In genomic region chr9:98575379-98576346, GRCh38 we compare ENCODE assay signal across 9 cellular contexts.
DNase-seq lines count a peak whose midpoint lies in the region; ATAC-seq and TF ChIP-seq lines count a peak whose summit lies in the region.
"Had no signal": no experiment of that assay in that cellular context is flagged by ENCODE, and none has a peak within 500 bp of the region (broad histone marks: within the 10 kb centered on the region; RNA-seq: fewer than 3 reads in every experiment).

No MANE protein-coding gene starts in this region.

- H3K4me1 Mint-ChIP-seq in HFFc6 (ENCODE audit: low read depth): peaks cover 25% of the 10 kb centered on the region
- peaks cover 18% of the 10 kb centered on the region for H3K4me1 Mint-ChIP-seq in stimulated activated naive CD8-positive, alpha-beta T cell treated with anti-CD3 and anti-CD28 coated beads, Interleukin-15, amount 100 ng/mL, for 72 hours

- no peaks in the 10 kb centered on the region for H3K9me3 Mint-ChIP-seq in HFFc6
- H3K9me3 Mint-ChIP-seq in stimulated activated naive CD8-positive, alpha-beta T cell treated with anti-CD3 and anti-CD28 coated beads, Interleukin-15, amount 100 ng/mL, for 72 hours: peaks cover 0 to 5% of the 10 kb centered on the region in 2 donors

- peaks cover 9% of the 10 kb centered on the region for H3K27me3 Mint-ChIP-seq in HFFc6 (ENCODE audit: insufficient read depth)
- H3K27me3 Mint-ChIP-seq in stimulated activated naive CD8-positive, alpha-beta T cell treated with anti-CD3 and anti-CD28 coated beads, Interleukin-15, amount 100 ng/mL, for 72 hours: peaks cover 74% of the 10 kb centered on the region

- peak overlapping the region; percentile 9; the same call in 1 of the 2 replicates for H3K4me3 Mint-ChIP-seq in HFFc6
- H3K4me3 Mint-ChIP-seq in stimulated activated naive CD8-positive, alpha-beta T cell treated with anti-CD3 and anti-CD28 coated beads, Interleukin-15, amount 100 ng/mL, for 72 hours: peak overlapping the region; percentile 12 to 46
- H3K4me3 Mint-ChIP-seq: activated naive CD8-positive, alpha-beta T cell had no signal

- DNase-seq in activated CD8-positive, alpha-beta memory T cell treated with anti-CD3 and anti-CD28 coated beads for 24 hours: peak; percentile 64
- no peak for DNase-seq in activated CD8-positive, alpha-beta memory T cell treated with anti-CD3 and anti-CD28 coated beads, Interleukin-2, amount 50 U/mL, for 4 hours
- DNase-seq in HFFc6: peak; percentile 47
- peak; percentile 41 for DNase-seq in MG63
- DNase-seq in brain microvascular endothelial cell: peak; percentile 76
- peak; percentile 28 to 63 for DNase-seq in stimulated activated naive CD8-positive, alpha-beta T cell treated with anti-CD3 and anti-CD28 coated beads, Interleukin-15, amount 100 ng/mL, for 72 hours
- DNase-seq in effector CD4-positive, alpha-beta T cell: no peak
- no peak for DNase-seq in NCI-H82 treated with DMSO at 0.1 percent for 48 hours (lab: John Stamatoyannopoulos, UW; ENCODE audit: unreplicated experiment)

- no peak overlapping the region for H3K4me3 ChIP-seq in MG63
- H3K4me3 ChIP-seq in brain microvascular endothelial cell (ENCODE audit: low read depth, low read length): no peak overlapping the region

- no peaks in the 10 kb centered on the region for H3K36me3 ChIP-seq in MG63
- H3K36me3 ChIP-seq in brain microvascular endothelial cell (replicated peaks): no peaks in the 10 kb centered on the region

- no peak overlapping the region for H3K27ac ChIP-seq in brain microvascular endothelial cell

- TF ChIP-seq CTCF in HFFc6 (IDR thresholded peaks at IDR 0.05) (no peak), brain microvascular endothelial cell (IDR thresholded peaks at IDR 0.05; ENCODE audit: low read depth, low read length, missing control alignments) (no peak)

- H3K36me3 Mint-ChIP-seq in HFFc6 (ENCODE audit: low read depth): no peaks in the 10 kb centered on the region
- H3K36me3 Mint-ChIP-seq: activated naive CD8-positive, alpha-beta T cell had no signal

- H3K9me3 ChIP-seq in MG63: no peaks in the 10 kb centered on the region

- in situ Hi-C loops in brain microvascular endothelial cell (cut with HindIII; ENCODE audit: low pct_ligation_motif_present, low sequenced_read_pairs): no loop called here

- H3K27me3 ChIP-seq in MG63: no peaks in the 10 kb centered on the region
- no peaks in the 10 kb centered on the region for H3K27me3 ChIP-seq in brain microvascular endothelial cell (replicated peaks)

- peak overlapping the region; percentile 39 for H3K27ac Mint-ChIP-seq in HFFc6
- H3K27ac Mint-ChIP-seq in stimulated activated naive CD8-positive, alpha-beta T cell treated with anti-CD3 and anti-CD28 coated beads, Interleukin-15, amount 100 ng/mL, for 72 hours: peak overlapping the region; percentile 8 to 21
- H3K27ac Mint-ChIP-seq: activated naive CD8-positive, alpha-beta T cell had no signal

- ATAC-seq in stimulated activated naive CD8-positive, alpha-beta T cell treated with anti-CD3 and anti-CD28 coated beads, Interleukin-15, amount 100 ng/mL, for 72 hours: peak; percentile 88

Comparison
In these comparisons a context has a peak if more than half of its experiments do, and no peak if none do; other contexts are left out.
1. DNase-seq: peak in activated CD8-positive, alpha-beta memory T cell treated with anti-CD3 and anti-CD28 coated beads for 24 hours (single experiment), HFFc6 (single experiment), MG63 (single experiment), brain microvascular endothelial cell (single experiment) and stimulated activated naive CD8-positive, alpha-beta T cell treated with anti-CD3 and anti-CD28 coated beads, Interleukin-15, amount 100 ng/mL, for 72 hours (2 of 2); none in activated CD8-positive, alpha-beta memory T cell treated with anti-CD3 and anti-CD28 coated beads, Interleukin-2, amount 50 U/mL, for 4 hours (single experiment), effector CD4-positive, alpha-beta T cell (single experiment) and NCI-H82 treated with DMSO at 0.1 percent for 48 hours (single experiment).